ENCODE assay signal across 28 cellular contexts in genomic region chr2:156079845-156080244, GRCh38.
"Had no signal": no experiment of that assay in that cellular context is flagged by ENCODE, and none has a peak within 500 bp of the region (broad histone marks: within the 10 kb centered on the region; RNA-seq: fewer than 3 reads in every experiment).

No MANE protein-coding gene starts in this region.

- H3K9me3 ChIP-seq: colonic mucosa, gastrocnemius medialis had no signal

- ATAC-seq: effector memory CD8-positive, alpha-beta T cell; esophagus mucosa; foreskin keratinocyte; gastrocnemius medialis; gastroesophageal sphincter; heart left ventricle; heart right ventricle had no signal

- DNase-seq: colonic mucosa; cortex of kidney; dermis blood vessel endothelial cell; dorsolateral prefrontal cortex; effector CD4-positive, alpha-beta T cell; effector CD8-positive, alpha-beta T cell; effector memory CD4-positive, alpha-beta T cell; effector memory CD8-positive, alpha-beta T cell; endodermal cell; erythroblast; esophagus squamous epithelium; foreskin fibroblast; foreskin keratinocyte; foreskin melanocyte; gastrocnemius medialis; glutamatergic neuron; head of caudate nucleus; heart left ventricle; heart right ventricle had no signal

- H3K4me3 ChIP-seq: colonic mucosa, coronary artery, dorsolateral prefrontal cortex, esophagus muscularis mucosa, esophagus squamous epithelium, gastrocnemius medialis, gastroesophageal sphincter, heart left ventricle, heart right ventricle had no signal

- H3K36me3 ChIP-seq: colonic mucosa, esophagus muscularis mucosa, esophagus squamous epithelium, gastrocnemius medialis, gastroesophageal sphincter, heart left ventricle, heart right ventricle had no signal

- FAIRE-seq: colon, endometrium, endothelial cell of umbilical vein, frontal cortex had no signal

- H3K27ac ChIP-seq: colonic mucosa, coronary artery, dorsolateral prefrontal cortex, epithelial cell of prostate, esophagus muscularis mucosa, esophagus squamous epithelium, foreskin keratinocyte, gastrocnemius medialis, gastroesophageal sphincter, heart left ventricle, heart right ventricle had no signal

- H3K4me1 ChIP-seq: colonic mucosa, foreskin keratinocyte, gastrocnemius medialis, gastroesophageal sphincter, heart left ventricle, heart right ventricle had no signal

- H3K27me3 ChIP-seq: colonic mucosa, dorsolateral prefrontal cortex, esophagus muscularis mucosa, esophagus squamous epithelium, foreskin keratinocyte, gastrocnemius medialis, gastroesophageal sphincter, heart left ventricle, heart right ventricle had no signal
